Comparison of ENCODE assay signal across 8 cellular contexts in the genomic region with DNA sequence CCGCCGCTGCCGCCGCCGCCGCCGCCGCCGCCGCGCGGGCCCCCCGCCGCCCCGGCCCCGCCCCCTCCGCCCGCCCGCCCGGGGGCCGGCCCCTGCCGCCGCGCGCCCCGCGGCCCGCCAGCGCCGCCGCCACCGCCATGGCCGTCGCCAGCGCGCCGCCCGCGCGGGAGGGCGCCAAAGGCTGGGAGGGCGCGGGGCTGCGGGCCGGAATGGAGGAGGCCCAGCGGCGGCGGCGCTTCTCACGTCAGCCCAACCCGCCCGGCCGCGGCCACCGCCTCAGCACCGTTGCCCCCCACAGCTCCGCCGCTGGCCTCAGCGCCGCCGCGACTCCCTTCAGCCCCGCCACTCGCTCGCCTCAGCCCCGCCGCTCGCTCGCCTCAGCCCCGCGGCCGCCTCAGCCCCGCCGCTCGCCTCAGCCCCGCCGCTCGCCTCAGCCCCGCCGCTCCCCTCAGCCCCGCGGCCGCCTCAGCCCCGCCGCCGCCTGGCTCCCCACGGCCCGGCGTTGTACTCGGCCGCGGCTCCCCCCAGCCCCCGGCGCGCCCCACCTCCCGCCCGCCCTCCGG. TPM values are rescaled to one million over a fixed set of nuclear protein-coding genes. Genes with fewer than 3 reads are reported as not detected.
DNase-seq lines count a peak whose midpoint lies in the region; ATAC-seq and FAIRE-seq lines count a peak whose summit lies in the region.

TSS of gene PHF10 (minus strand) at position 510 of the 563 bp plus-strand sequence. CDS start 569 bp downstream, outside the sequence.

- peak within 1 kb of the TSS; percentile 37 for H2AFZ ChIP-seq in neuron (ENCODE audit: low read depth, low read length)

- H3K4me3 ChIP-seq in neuron (ENCODE audit: low read length), result peak within 1 kb of the TSS; percentile 90

- peaks cover 10% of the 10 kb centered on the region for H3K36me3 ChIP-seq in neuron (ENCODE audit: insufficient read depth, low read length)

- peaks cover 37% of the 10 kb centered on the region for H3K4me1 Mint-ChIP-seq in activated T-helper 2 cell treated with anti-CD3 and anti-CD28 coated beads, Interferon-gamma antibody, Interleukin-2, Interleukin-4, amounts not matched to agents 10 μg/mL and 5 μg/mL and 100 μg/mL, durations not matched to agents 14 hours and 24 hours and 36 hours (ENCODE audit: low read depth)

- H3K9me3 Mint-ChIP-seq in activated T-helper 2 cell treated with anti-CD3 and anti-CD28 coated beads, Interferon-gamma antibody, Interleukin-2, Interleukin-4, amounts not matched to agents 10 μg/mL and 5 μg/mL and 100 μg/mL, durations not matched to agents 14 hours and 24 hours and 36 hours, result no peaks in the 10 kb centered on the region

- peak within 1 kb of the TSS; percentile 97 for H3K27ac Mint-ChIP-seq in activated T-helper 2 cell treated with anti-CD3 and anti-CD28 coated beads, Interferon-gamma antibody, Interleukin-2, Interleukin-4, amounts not matched to agents 10 μg/mL and 5 μg/mL and 100 μg/mL, durations not matched to agents 14 hours and 24 hours and 36 hours

- H3K4me3 Mint-ChIP-seq in activated T-helper 2 cell treated with anti-CD3 and anti-CD28 coated beads, Interferon-gamma antibody, Interleukin-2, Interleukin-4, amounts not matched to agents 10 μg/mL and 5 μg/mL and 100 μg/mL, durations not matched to agents 14 hours and 24 hours and 36 hours (ENCODE audit: low read depth), result peak within 1 kb of the TSS; percentile 97

- H3K36me3 Mint-ChIP-seq in activated T-helper 2 cell treated with anti-CD3 and anti-CD28 coated beads, Interferon-gamma antibody, Interleukin-2, Interleukin-4, amounts not matched to agents 10 μg/mL and 5 μg/mL and 100 μg/mL, durations not matched to agents 14 hours and 24 hours and 36 hours (ENCODE audit: low read depth), result peaks cover 28% of the 10 kb centered on the region

- peaks cover 2% of the 10 kb centered on the region for H3K27me3 Mint-ChIP-seq in activated T-helper 2 cell treated with anti-CD3 and anti-CD28 coated beads, Interferon-gamma antibody, Interleukin-2, Interleukin-4, amounts not matched to agents 10 μg/mL and 5 μg/mL and 100 μg/mL, durations not matched to agents 14 hours and 24 hours and 36 hours (ENCODE audit: low read depth)

- DNase-seq in NCI-H2107 (lab: John Stamatoyannopoulos, UW) (peak; percentile 23), NCI-H2107 treated with DMSO at 0.1 percent for 48 hours (lab: John Stamatoyannopoulos, UW; ENCODE audit: unreplicated experiment) (no peak), NCI-H69 (lab: John Stamatoyannopoulos, UW) (peak; percentile 84), frontal cortex (ENCODE audit: low spot score in 2 of 2) (peak; percentile 76 to 91), ureter (ENCODE audit: low spot score) (no peak)
- DNase-seq in activated T-helper 2 cell treated with anti-CD3 and anti-CD28 coated beads, Interferon-gamma antibody, Interleukin-2, Interleukin-4, amounts not matched to agents 10 μg/mL and 5 μg/mL and 100 μg/mL, durations not matched to agents 14 hours and 24 hours and 36 hours (ENCODE audit: low spot score), result peak; percentile 28

- peaks cover 38% of the 10 kb centered on the region for H3K4me1 ChIP-seq in neuron (ENCODE audit: insufficient read depth, low read length)

- H3K27me3 ChIP-seq in neuron (ENCODE audit: insufficient read depth, low read length), result no peaks in the 10 kb centered on the region

- peak; percentile 55 for ATAC-seq in HG02759 (IDR thresholded peaks at IDR 0.05; ENCODE audit: unreplicated experiment)

- no peaks in the 10 kb centered on the region for H3K9me3 ChIP-seq in neuron (ENCODE audit: low read length)

- FAIRE-seq in frontal cortex (lab: Jason Lieb, UNC), result no peak

- intact Hi-C loops in activated T-helper 2 cell treated with anti-CD3 and anti-CD28 coated beads, Interferon-gamma antibody, Interleukin-2, Interleukin-4, amounts not matched to agents 10 μg/mL and 5 μg/mL and 100 μg/mL, durations not matched to agents 14 hours and 24 hours and 36 hours (cut with micrococcal nuclease), result loop anchor here (1.0 to 10.0 kb wide), 5 partner anchors 22 to 831 kb away; partner anchors contain the start of genes C6orf120, DLL1, DYNLT2 and ERMARD

RNA-seq across cellular contexts. Expression of gene PHF10, which starts in this region (rescaled TPM):
- total RNA-seq in activated T-helper 2 cell treated with anti-CD3 and anti-CD28 coated beads, Interferon-gamma antibody, Interleukin-2, Interleukin-4, amounts not matched to agents 10 μg/mL and 5 μg/mL and 100 μg/mL, durations not matched to agents 14 hours and 24 hours and 36 hours, result 94.5 and 95.3 TPM in 2 replicates
- total RNA-seq in frontal cortex (22.4 TPM), ureter (45.0 TPM)

Comparison
In these comparisons a context has a peak if more than half of its experiments do, and no peak if none do; other contexts are left out.
1. DNase-seq: peak in NCI-H2107 (single experiment), NCI-H69 (single experiment), activated T-helper 2 cell treated with anti-CD3 and anti-CD28 coated beads, Interferon-gamma antibody, Interleukin-2, Interleukin-4, amounts not matched to agents 10 μg/mL and 5 μg/mL and 100 μg/mL, durations not matched to agents 14 hours and 24 hours and 36 hours (single experiment) and frontal cortex (2 of 2); none in NCI-H2107 treated with DMSO at 0.1 percent for 48 hours (single experiment) and ureter (single experiment).